ENCODE assay signal across 9 cellular contexts in genomic region chr6:81772741-81773140, GRCh38. TPM values are rescaled to one million over a fixed set of nuclear protein-coding genes. Genes with fewer than 3 reads are reported as not detected.
A peak's percentile ranks its signal among the peaks of the same experiment; 100 is the strongest.
DNase-seq lines count a peak whose midpoint lies in the region; ATAC-seq, FAIRE-seq and TF ChIP-seq lines count a peak whose summit lies in the region.
"Had no signal": no experiment of that assay in that cellular context is flagged by ENCODE, and none has a peak within 500 bp of the region (broad histone marks: within the 10 kb centered on the region; RNA-seq: fewer than 3 reads in every experiment).

No MANE protein-coding gene starts in this region.

- intact Hi-C loops in right lobe of liver (cut with DNase I) = loop anchor here in 1 of 2 donors (10.0 kb wide), 1 partner anchor 52 kb away; no protein-coding TSS in a partner anchor

- no peaks in the 10 kb centered on the region for H3K9me3 ChIP-seq in right lobe of liver

- peaks cover 0 to 22% (median 5%) of the 10 kb centered on the region in 4 donors for H3K4me1 ChIP-seq in right lobe of liver

- H3K4me3 ChIP-seq in right lobe of liver = no peak overlapping the region

- H3K4me1 Mint-ChIP-seq in memory B cell (no peaks in the 10 kb centered on the region), progenitor cell of endocrine pancreas (ENCODE audit: low read depth) (peaks cover 22% of the 10 kb centered on the region)

- peak; percentile 98 for ATAC-seq in GM19025 (IDR thresholded peaks at IDR 0.05; ENCODE audit: low read depth, unreplicated experiment)
- peak; percentile 100 for ATAC-seq in HG02885 (IDR thresholded peaks at IDR 0.05; ENCODE audit: poor library complexity, unreplicated experiment)
- ATAC-seq in memory B cell (ENCODE audit: low read depth) = peak; percentile 17
- ATAC-seq in right lobe of liver = no peak
- ATAC-seq: Panc1 had no signal

- H3K9me3 Mint-ChIP-seq in memory B cell (peaks cover 2% of the 10 kb centered on the region), progenitor cell of endocrine pancreas (ENCODE audit: low read depth) (no peaks in the 10 kb centered on the region)

- DNase-seq in RCC 7860 (ENCODE audit: low spot score) (peak; percentile 25), memory B cell (ENCODE audit: low spot score in 2 of 2) (no peak), NCI-H446 treated with DMSO at 0.1 percent for 48 hours (lab: John Stamatoyannopoulos, UW) (no peak), progenitor cell of endocrine pancreas (ENCODE audit: low spot score, unreplicated experiment) (no peak), right lobe of liver (no peak), inferior parietal cortex (ENCODE audit: extremely low spot score) (no peak)

- TF ChIP-seq CTCF in progenitor cell of endocrine pancreas (IDR thresholded peaks at IDR 0.05; ENCODE audit: unreplicated experiment) (no peak), right lobe of liver (IDR thresholded peaks at IDR 0.05) (no peak)

- H3K36me3 ChIP-seq in right lobe of liver = no peaks in the 10 kb centered on the region

- no peak for TF ChIP-seq POLR2A in right lobe of liver (IDR thresholded peaks at IDR 0.05)

- FAIRE-seq in RCC 7860 (lab: Jason Lieb, UNC) = peak; percentile 80

- WGBS in right lobe of liver (ENCODE audit: insufficient coverage, low coverage, low lambda C conversion rate, missing lambda C conversion rate) = 23% methylated on average over 1 of the region's 2 CpGs

- no peak overlapping the region for H3K27ac ChIP-seq in right lobe of liver

- no peak overlapping the region for H3K27ac Mint-ChIP-seq in memory B cell
- no peak overlapping the region for H3K27ac Mint-ChIP-seq in progenitor cell of endocrine pancreas

- H3K4me3 Mint-ChIP-seq in memory B cell (no peak overlapping the region), progenitor cell of endocrine pancreas (ENCODE audit: low read depth) (no peak overlapping the region)

- peaks cover 3% of the 10 kb centered on the region for H3K27me3 Mint-ChIP-seq in memory B cell
- H3K27me3 Mint-ChIP-seq in progenitor cell of endocrine pancreas = no peaks in the 10 kb centered on the region

- H3K27me3 ChIP-seq in right lobe of liver = no peaks in the 10 kb centered on the region

- H3K36me3 Mint-ChIP-seq in memory B cell = no peaks in the 10 kb centered on the region
- no peaks in the 10 kb centered on the region for H3K36me3 Mint-ChIP-seq in progenitor cell of endocrine pancreas (ENCODE audit: insufficient read depth)

RNA-seq across cellular contexts. Expression of gene TENT5A, which starts 20.3 kb away (rescaled TPM):
- total RNA-seq in progenitor cell of endocrine pancreas (8.1 and 9.6 TPM in 2 replicates), right lobe of liver (10 to 100 TPM in 2 of 6 experiments, 1 to 10 TPM in 4; 7.7 to 16.9 (median 9.1) TPM)

Comparison
In these comparisons a context has a peak if more than half of its experiments do, and no peak if none do; other contexts are left out.
1. ATAC-seq: peak in GM19025 (single experiment), HG02885 (single experiment) and memory B cell (single experiment); none in right lobe of liver (0 of 4).